22 cellular contexts compared by ENCODE assay signal in genomic region chr6:19597809-19598320, GRCh38.
"Had no signal": no experiment of that assay in that cellular context is flagged by ENCODE, and none has a peak within 500 bp of the region (broad histone marks: within the 10 kb centered on the region; RNA-seq: fewer than 3 reads in every experiment).

No MANE protein-coding gene starts in this region.

- H3K27me3 ChIP-seq: breast epithelium, esophagus squamous epithelium, right lobe of liver, testis, transverse colon had no signal

- H3K9me3 ChIP-seq: breast epithelium, esophagus squamous epithelium, right lobe of liver, testis, transverse colon had no signal

- H3K4me3 ChIP-seq: breast epithelium, esophagus squamous epithelium, right lobe of liver, testis, transverse colon had no signal

- DNase-seq: activated CD4-positive, alpha-beta T cell treated with anti-CD3 and anti-CD28 coated beads for 36 hours; activated CD4-positive, CD25-positive, alpha-beta regulatory T cell; activated CD8-positive, alpha-beta memory T cell treated with anti-CD3 and anti-CD28 coated beads, Interleukin-2, amount 10 ng/mL, durations not matched to agents 7 days and 5 days; activated CD8-positive, alpha-beta T cell treated with anti-CD3 and anti-CD28 coated beads, Interleukin-2, amount 10 ng/mL, durations not matched to agents 7 days and 5 days; activated T-cell treated with anti-CD3 and anti-CD28 coated beads, Interleukin-2, amount 50 U/mL, for 48 hours; central memory CD4-positive, alpha-beta T cell; endodermal cell; esophagus squamous epithelium; foreskin melanocyte; glutamatergic neuron; islet precursor cell; left cardiac atrium; mammary epithelial cell; right lobe of liver; stimulated activated CD4-positive, alpha-beta T cell treated with anti-CD3 and anti-CD28 coated beads, Interleukin-2, amount 100 ng/mL, for 48 hours; stimulated activated naive CD8-positive, alpha-beta T cell treated with anti-CD3 and anti-CD28 coated beads, Interleukin-15, Interleukin-2, amounts not matched to agents 100 U/mL and 50 U/mL, for 24 hours; testis; transverse colon had no signal

- ATAC-seq: activated CD4-positive, alpha-beta T cell treated with anti-CD3 and anti-CD28 coated beads for 36 hours; activated CD8-positive, alpha-beta memory T cell treated with anti-CD3 and anti-CD28 coated beads, Interleukin-2, amount 10 ng/mL, durations not matched to agents 7 days and 5 days; activated CD8-positive, alpha-beta T cell treated with anti-CD3 and anti-CD28 coated beads, Interleukin-2, amount 10 ng/mL, durations not matched to agents 7 days and 5 days; activated naive CD4-positive, alpha-beta T cell treated with anti-CD3 and anti-CD28 coated beads, Interleukin-2, amount 50 U/mL, for 72 hours; left cardiac atrium; right lobe of liver; stimulated activated naive CD8-positive, alpha-beta T cell treated with anti-CD3 and anti-CD28 coated beads, Interleukin-15, Interleukin-2, amounts not matched to agents 100 U/mL and 50 U/mL, for 24 hours had no signal

- H3K4me1 ChIP-seq: breast epithelium, right lobe of liver, testis, transverse colon had no signal

- H3K36me3 ChIP-seq: breast epithelium, esophagus squamous epithelium, right lobe of liver, transverse colon had no signal

- H3K27ac ChIP-seq: breast epithelium, epithelial cell of prostate, esophagus squamous epithelium, right lobe of liver, testis, transverse colon had no signal

- FAIRE-seq: urothelium cell line had no signal
